Comparison of ENCODE assay signal across 8 cellular contexts in genomic region chr15:101242160-101242998, GRCh38.
A peak's percentile ranks its signal among the peaks of the same experiment; 100 is the strongest.
DNase-seq lines count a peak whose midpoint lies in the region; ATAC-seq lines count a peak whose summit lies in the region.

No MANE protein-coding gene starts in this region.

- no peaks in the 10 kb centered on the region for H3K9me3 Mint-ChIP-seq in dendritic cell treated with granulocyte-macrophage colony-stimulating factor and Interleukin-4, amounts not matched to agents 40 ng/mL and 50 ng/mL, for 4 days

- H3K36me3 Mint-ChIP-seq in dendritic cell treated with granulocyte-macrophage colony-stimulating factor and Interleukin-4, amounts not matched to agents 40 ng/mL and 50 ng/mL, for 4 days (ENCODE audit: low read depth) = peaks cover 11% of the 10 kb centered on the region

- peaks cover 74% of the 10 kb centered on the region for H3K4me1 Mint-ChIP-seq in dendritic cell treated with granulocyte-macrophage colony-stimulating factor and Interleukin-4, amounts not matched to agents 40 ng/mL and 50 ng/mL, for 4 days (ENCODE audit: low read depth)

- DNase-seq in AG08395 (ENCODE audit: low spot score) (peak; percentile 76), T-helper 9 cell (peak; percentile 45), putamen (ENCODE audit: low spot score) (peak; percentile 11), NCI-H1092 (lab: John Stamatoyannopoulos, UW) (no peak), DMS 273 (lab: John Stamatoyannopoulos, UW; ENCODE audit: unreplicated experiment) (no peak)

- H3K27ac Mint-ChIP-seq in dendritic cell treated with granulocyte-macrophage colony-stimulating factor and Interleukin-4, amounts not matched to agents 40 ng/mL and 50 ng/mL, for 4 days = peak overlapping the region; percentile 45

- ATAC-seq in GM19023 (IDR thresholded peaks at IDR 0.05; ENCODE audit: unreplicated experiment) (peak; percentile 78), HG03196 (IDR thresholded peaks at IDR 0.05; ENCODE audit: unreplicated experiment) (peak; percentile 62)

- no peak overlapping the region for H3K4me3 Mint-ChIP-seq in dendritic cell treated with granulocyte-macrophage colony-stimulating factor and Interleukin-4, amounts not matched to agents 40 ng/mL and 50 ng/mL, for 4 days

- intact Hi-C loops in dendritic cell treated with granulocyte-macrophage colony-stimulating factor and Interleukin-4, amounts not matched to agents 40 ng/mL and 50 ng/mL, for 4 days (cut with micrococcal nuclease) = loop anchor here (5.0 kb wide), 1 partner anchor 35 kb away; no protein-coding TSS in a partner anchor

- H3K27me3 Mint-ChIP-seq in dendritic cell treated with granulocyte-macrophage colony-stimulating factor and Interleukin-4, amounts not matched to agents 40 ng/mL and 50 ng/mL, for 4 days = no peaks in the 10 kb centered on the region

Comparison
In these comparisons a context has a peak if more than half of its experiments do, and no peak if none do; other contexts are left out.
1. DNase-seq: peak in AG08395 (single experiment), T-helper 9 cell (single experiment) and putamen (single experiment); none in NCI-H1092 (single experiment) and DMS 273 (single experiment).